In the genomic region with DNA sequence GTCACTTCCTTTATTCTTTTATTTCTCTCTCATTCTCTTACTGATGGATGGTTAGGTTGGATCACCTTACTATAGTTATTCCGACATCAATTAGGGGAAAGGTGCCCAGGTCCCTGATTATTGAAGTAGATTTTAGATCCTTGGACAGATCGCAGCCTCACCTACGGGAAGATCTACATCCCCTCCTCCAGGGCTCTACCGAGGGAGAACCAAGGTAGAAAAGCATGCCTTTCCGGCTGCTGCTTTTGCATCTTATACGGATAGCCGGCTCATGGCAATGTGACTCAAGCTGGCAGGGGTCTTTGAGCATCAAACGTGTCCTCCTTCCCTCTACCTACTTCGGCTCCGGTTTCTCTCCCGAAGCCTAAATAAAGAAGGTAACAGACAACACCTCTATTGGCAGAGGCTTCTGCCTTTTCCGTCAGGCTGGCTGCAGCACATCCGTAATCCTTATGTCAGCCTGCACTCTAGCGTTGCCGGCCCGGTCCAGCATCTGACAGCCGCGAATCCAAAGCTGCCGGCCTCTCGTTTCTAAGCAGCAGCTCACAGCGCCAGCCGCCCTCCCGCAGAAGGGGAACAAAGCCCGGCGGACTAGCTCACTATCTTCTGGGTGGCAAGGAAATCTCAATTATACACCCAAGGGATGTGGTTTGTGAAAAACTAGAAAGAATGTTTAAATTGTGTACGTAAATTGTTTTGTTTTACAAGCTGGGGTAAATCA, we compare ENCODE assay signal across 8 cellular contexts. TPM values are rescaled to one million over a fixed set of nuclear protein-coding genes. Genes with fewer than 3 reads are reported as not detected.
DNase-seq lines count a peak whose midpoint lies in the region; ATAC-seq, FAIRE-seq and TF ChIP-seq lines count a peak whose summit lies in the region.

No MANE protein-coding gene starts in this region.

- peak; percentile 3 for DNase-seq in activated T-cell treated with anti-CD3 and anti-CD28 coated beads for 48 hours (ENCODE audit: low read depth)
- no peak for DNase-seq in activated T-cell treated with anti-CD3 and anti-CD28 coated beads, Interleukin-2, amount 50 U/mL, for 1 hour
- DNase-seq in NCI-H524 (lab: John Stamatoyannopoulos, UW): peak; percentile 57 to 76
- peak; percentile 24 for DNase-seq in dermis blood vessel endothelial cell
- DNase-seq in HepG2 (ENCODE audit: low spot score): peak; percentile 7
- DNase-seq in upper lobe of right lung: peak; percentile 80
- no peak for DNase-seq in GOT3 (lab: John Stamatoyannopoulos, UW)
- DNase-seq in stimulated activated CD4-positive, alpha-beta T cell treated with anti-CD3 and anti-CD28 coated beads, Interleukin-4, amount 100 ng/mL, for 1 hour: no peak

- H4K20me1 ChIP-seq in HepG2 (ENCODE audit: insufficient read depth, low read length): no peaks in the 10 kb centered on the region

- no peak overlapping the region for H3K27ac ChIP-seq in HepG2 (ENCODE audit: extremely low read length, insufficient read depth, low read length)
- H3K27ac ChIP-seq in upper lobe of right lung: no peak overlapping the region

- CTCF ChIA-PET in HepG2 (lab: Yijun Ruan, JAX; ENCODE audit: low intra/inter-chr PET ratio, low total read pairs): no interaction called here

- 19% methylated on average over 20 of the region's 26 CpGs for WGBS in HepG2 (ENCODE audit: low lambda C conversion rate)

- no peak overlapping the region for H2AFZ ChIP-seq in HepG2 (ENCODE audit: low read length)

- TF ChIP-seq RAD21 in HepG2 (CRISPR knock-in tag; IDR thresholded peaks at IDR 0.05): 0 out of 2 replicates have a peak, but pooled peaks have one; percentile 36

- TF ChIP-seq EP300 in HepG2 (IDR thresholded peaks at IDR 0.05; ENCODE audit: low read depth in 2 of 2, low read length in 2 of 2) (no peak), HepG2 (CRISPR knock-in tag; IDR thresholded peaks at IDR 0.05; ENCODE audit: borderline replicate concordance) (no peak)

- H3K27me3 ChIP-seq in HepG2 (ENCODE audit: control insufficient read depth in 1 of 2, insufficient read depth in 2 of 2, low read length in 2 of 2) (peaks cover 0 to 55% of the 10 kb centered on the region in 2 experiments; a peak in 3 of 5 replicates), upper lobe of right lung (peaks cover 20% of the 10 kb centered on the region)

- H3K79me2 ChIP-seq in HepG2 (ENCODE audit: insufficient read depth, low read length): no peaks in the 10 kb centered on the region

- H3K4me2 ChIP-seq in HepG2 (ENCODE audit: low read depth, low read length): no peak overlapping the region

- H3K4me1 ChIP-seq in HepG2 (ENCODE audit: insufficient read depth, low read length) (no peaks in the 10 kb centered on the region), upper lobe of right lung (no peaks in the 10 kb centered on the region)

- intact Hi-C loops in HepG2 (cut with micrococcal nuclease; ENCODE audit: unreplicated experiment): no loop called here
- intact Hi-C loops in upper lobe of right lung (cut with DNase I): no loop called here

- TF ChIP-seq CTCF in HepG2 (CRISPR knock-in tag; IDR thresholded peaks at IDR 0.05) (peak; percentile 77), upper lobe of right lung (IDR thresholded peaks at IDR 0.05) (peak; percentile 43)

- H3K36me3 ChIP-seq in HepG2 (replicated peaks in 1 of 2; ENCODE audit: control insufficient read depth in 1 of 2, insufficient read depth in 2 of 2, low read length in 2 of 2): no peaks in the 10 kb centered on the region
- H3K36me3 ChIP-seq in upper lobe of right lung: no peaks in the 10 kb centered on the region

- H3K9ac ChIP-seq in HepG2 (ENCODE audit: insufficient read depth, low read depth, low read length): no peak overlapping the region

- in situ Hi-C loops in HepG2 (cut with HindIII; ENCODE audit: extremely low pct_ligation_motif_present, low pct_unique_long_range_greater_than_20kb): no loop called here

- BruUV-seq in HepG2 (replicated peaks; lab: Mats Ljungman, UMichigan): no TSS peak

- H3K9me3 ChIP-seq in HepG2 (ENCODE audit: low read length) (no peaks in the 10 kb centered on the region), upper lobe of right lung (no peaks in the 10 kb centered on the region)

- H3K4me3 ChIP-seq in HepG2 (replicated peaks in 1 of 3; ENCODE audit: insufficient read depth in 1 of 3, low read depth in 2 of 3, low read length in 3 of 3) (no peak overlapping the region), upper lobe of right lung (no peak overlapping the region)

- FAIRE-seq in HepG2 (lab: Jason Lieb, UNC): no peak

- POLR2A ChIA-PET in HepG2 (lab: Yijun Ruan, JAX): no interaction called here

- ATAC-seq in HepG2 (peak; percentile 86), upper lobe of right lung (peak; percentile 89)

- TF ChIP-seq POLR2A in HepG2 (IDR thresholded peaks at IDR 0.05; ENCODE audit: insufficient read depth in 1 of 2, low read depth in 2 of 2, low read length in 2 of 2): no peak

TF ChIP-seq in HepG2, 621 proteins besides CTCF, POLR2A, EP300 and RAD21:
- no peak for TF ChIP-seq KDM2A (CRISPR knock-in tag; IDR thresholded peaks at IDR 0.05; ENCODE audit: borderline replicate concordance, low read depth)
- TF ChIP-seq STAG1 (CRISPR knock-in tag; IDR thresholded peaks at IDR 0.05): peak; percentile 72
- TF ChIP-seq EZH2 (conservative IDR thresholded peaks at IDR 0.05; ENCODE audit: low read depth, low read length): peak; percentile 98
- 0 out of 2 replicates have a peak, but pooled peaks have one; percentile 87 for TF ChIP-seq MTF2 (CRISPR knock-in tag; IDR thresholded peaks at IDR 0.05; ENCODE audit: borderline replicate concordance)

RNA-seq across cellular contexts. Expression of gene IRX6, which starts 46.9 kb away (rescaled TPM):
- not detected in 2 replicates for total RNA-seq in dermis blood vessel endothelial cell
- total RNA-seq in HepG2 (2016; rRNA removed; fragmentation: Illumina TruSeq; extraction: Trizol): not detected in 2 replicates
- not detected in 2 replicates for total RNA-seq in HepG2 (2016; cell fraction: cytosol; rRNA removed; fragmentation: Illumina TruSeq; extraction: Trizol; ENCODE audit: low read depth)
- not detected in 2 replicates for total RNA-seq in HepG2 (2016; cell fraction: insoluble cytoplasmic fraction; rRNA removed; fragmentation: Illumina TruSeq; extraction: Trizol)
- not detected in 2 replicates for total RNA-seq in HepG2 (2016; cell fraction: membrane; rRNA removed; fragmentation: Illumina TruSeq; extraction: Trizol)
- not detected in 2 replicates for total RNA-seq in HepG2 (2016; cell fraction: nucleus; rRNA removed; fragmentation: Illumina TruSeq; extraction: Trizol)
- not detected in 2 replicates for polyA plus RNA-seq in HepG2 (2011; rRNA removed)
- not detected in 2 replicates for polyA plus RNA-seq in HepG2 (2011; cell fraction: cytosol; rRNA removed)
- not detected in 2 replicates for polyA plus RNA-seq in HepG2 (2011; cell fraction: nucleus; rRNA removed)
- not detected in 2 replicates for polyA plus RNA-seq in HepG2 (2012)
- polyA plus RNA-seq in HepG2 (2016; cell fraction: cytosol; fragmentation: Illumina TruSeq; extraction: Trizol; ENCODE audit: low read depth): not detected in 2 replicates
- polyA plus RNA-seq in HepG2 (2016; cell fraction: insoluble cytoplasmic fraction; fragmentation: Illumina TruSeq; extraction: Trizol; ENCODE audit: low read depth): not detected in 2 replicates
- polyA plus RNA-seq in HepG2 (2016; cell fraction: membrane; fragmentation: Illumina TruSeq; extraction: Trizol; ENCODE audit: low read depth): not detected in 2 replicates
- polyA plus RNA-seq in HepG2 (2016; cell fraction: nucleus; fragmentation: Illumina TruSeq; extraction: Trizol; ENCODE audit: insufficient read depth, low read depth): not detected in 2 replicates
- polyA minus RNA-seq in HepG2 (2011; rRNA and poly(A)+ RNA removed; ENCODE audit: low replicate concordance): not detected in 2 replicates
- polyA minus RNA-seq in HepG2 (2011; cell fraction: cytosol; rRNA and poly(A)+ RNA removed): not detected in 2 replicates
- not detected in 2 replicates for polyA minus RNA-seq in HepG2 (2011; cell fraction: nucleus; rRNA and poly(A)+ RNA removed)
- total RNA-seq in upper lobe of right lung: 13.0 TPM

Comparison
In these comparisons a context has a peak if more than half of its experiments do, and no peak if none do; other contexts are left out.
1. DNase-seq: peak in activated T-cell treated with anti-CD3 and anti-CD28 coated beads for 48 hours (single experiment), NCI-H524 (2 of 2), dermis blood vessel endothelial cell (single experiment), HepG2 (single experiment) and upper lobe of right lung (single experiment); none in activated T-cell treated with anti-CD3 and anti-CD28 coated beads, Interleukin-2, amount 50 U/mL, for 1 hour (single experiment), GOT3 (single experiment) and stimulated activated CD4-positive, alpha-beta T cell treated with anti-CD3 and anti-CD28 coated beads, Interleukin-4, amount 100 ng/mL, for 1 hour (single experiment).
2. RNA of gene IRX6, which starts 46.9 kb away (total RNA-seq): 13.0 TPM in upper lobe of right lung (single experiment); not detected in dermis blood vessel endothelial cell and not detected in HepG2; every median in the first group is over 10 times any median in the second.